Comparison of ENCODE assay signal across 1 cellular context in the genomic region with DNA sequence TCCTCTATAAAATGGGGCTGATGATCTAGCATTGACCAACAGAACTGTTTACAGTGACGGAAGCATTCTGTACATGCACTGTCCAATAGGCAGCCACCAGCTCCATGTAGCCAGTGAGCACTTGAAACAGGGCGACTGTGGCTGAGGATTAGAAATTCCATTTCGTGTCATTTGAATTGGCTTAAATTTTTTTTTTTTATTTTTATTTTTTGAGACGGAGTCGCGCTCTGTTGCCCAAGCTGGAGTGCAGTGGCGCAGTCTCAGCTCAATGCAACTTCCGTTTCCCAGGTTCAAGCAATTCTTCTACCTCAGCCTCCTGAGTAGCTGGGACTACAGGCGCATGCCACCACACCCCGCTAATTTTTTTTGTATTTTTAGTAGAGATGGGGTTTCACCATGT.
A peak's percentile ranks its signal among the peaks of the same experiment; 100 is the strongest.
TF ChIP-seq lines count a peak whose summit lies in the region.

No MANE protein-coding gene starts in this region.

TF ChIP-seq in K562, 482 proteins besides CTCF, POLR2A, EP300 and RAD21:
- TF ChIP-seq HDAC1 (IDR thresholded peaks at IDR 0.05) (no peak), RBM25 (IDR thresholded peaks at IDR 0.05; ENCODE audit: low read depth, low read length, severe bottlenecking) (peak; percentile 72), MTA3 (IDR thresholded peaks at IDR 0.05; ENCODE audit: borderline replicate concordance) (no peak), FOXP1 (CRISPR knock-in tag; IDR thresholded peaks at IDR 0.05) (no peak), TCF3 (CRISPR knock-in tag; IDR thresholded peaks at IDR 0.05) (no peak), BACH1 (tag; IDR thresholded peaks at IDR 0.05) (no peak), PHB (CRISPR knock-in tag; IDR thresholded peaks at IDR 0.05) (no peak), POLR2AphosphoS5 (IDR thresholded peaks at IDR 0.05; ENCODE audit: control insufficient read depth, insufficient read depth, low read depth, low read length) (no peak)
- TF ChIP-seq, protein P1, sequence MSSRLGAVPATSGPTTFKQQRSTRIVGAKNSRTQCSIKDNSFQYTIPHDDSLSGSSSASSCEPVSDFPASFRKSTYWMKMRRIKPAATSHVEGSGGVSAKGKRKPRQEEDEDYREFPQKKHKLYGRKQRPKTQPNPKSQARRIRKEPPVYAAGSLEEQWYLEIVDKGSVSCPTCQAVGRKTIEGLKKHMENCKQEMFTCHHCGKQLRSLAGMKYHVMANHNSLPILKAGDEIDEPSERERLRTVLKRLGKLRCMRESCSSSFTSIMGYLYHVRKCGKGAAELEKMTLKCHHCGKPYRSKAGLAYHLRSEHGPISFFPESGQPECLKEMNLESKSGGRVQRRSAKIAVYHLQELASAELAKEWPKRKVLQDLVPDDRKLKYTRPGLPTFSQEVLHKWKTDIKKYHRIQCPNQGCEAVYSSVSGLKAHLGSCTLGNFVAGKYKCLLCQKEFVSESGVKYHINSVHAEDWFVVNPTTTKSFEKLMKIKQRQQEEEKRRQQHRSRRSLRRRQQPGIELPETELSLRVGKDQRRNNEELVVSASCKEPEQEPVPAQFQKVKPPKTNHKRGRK (tag; IDR thresholded peaks at IDR 0.05) = no peak
- TF ChIP-seq, protein P2, sequence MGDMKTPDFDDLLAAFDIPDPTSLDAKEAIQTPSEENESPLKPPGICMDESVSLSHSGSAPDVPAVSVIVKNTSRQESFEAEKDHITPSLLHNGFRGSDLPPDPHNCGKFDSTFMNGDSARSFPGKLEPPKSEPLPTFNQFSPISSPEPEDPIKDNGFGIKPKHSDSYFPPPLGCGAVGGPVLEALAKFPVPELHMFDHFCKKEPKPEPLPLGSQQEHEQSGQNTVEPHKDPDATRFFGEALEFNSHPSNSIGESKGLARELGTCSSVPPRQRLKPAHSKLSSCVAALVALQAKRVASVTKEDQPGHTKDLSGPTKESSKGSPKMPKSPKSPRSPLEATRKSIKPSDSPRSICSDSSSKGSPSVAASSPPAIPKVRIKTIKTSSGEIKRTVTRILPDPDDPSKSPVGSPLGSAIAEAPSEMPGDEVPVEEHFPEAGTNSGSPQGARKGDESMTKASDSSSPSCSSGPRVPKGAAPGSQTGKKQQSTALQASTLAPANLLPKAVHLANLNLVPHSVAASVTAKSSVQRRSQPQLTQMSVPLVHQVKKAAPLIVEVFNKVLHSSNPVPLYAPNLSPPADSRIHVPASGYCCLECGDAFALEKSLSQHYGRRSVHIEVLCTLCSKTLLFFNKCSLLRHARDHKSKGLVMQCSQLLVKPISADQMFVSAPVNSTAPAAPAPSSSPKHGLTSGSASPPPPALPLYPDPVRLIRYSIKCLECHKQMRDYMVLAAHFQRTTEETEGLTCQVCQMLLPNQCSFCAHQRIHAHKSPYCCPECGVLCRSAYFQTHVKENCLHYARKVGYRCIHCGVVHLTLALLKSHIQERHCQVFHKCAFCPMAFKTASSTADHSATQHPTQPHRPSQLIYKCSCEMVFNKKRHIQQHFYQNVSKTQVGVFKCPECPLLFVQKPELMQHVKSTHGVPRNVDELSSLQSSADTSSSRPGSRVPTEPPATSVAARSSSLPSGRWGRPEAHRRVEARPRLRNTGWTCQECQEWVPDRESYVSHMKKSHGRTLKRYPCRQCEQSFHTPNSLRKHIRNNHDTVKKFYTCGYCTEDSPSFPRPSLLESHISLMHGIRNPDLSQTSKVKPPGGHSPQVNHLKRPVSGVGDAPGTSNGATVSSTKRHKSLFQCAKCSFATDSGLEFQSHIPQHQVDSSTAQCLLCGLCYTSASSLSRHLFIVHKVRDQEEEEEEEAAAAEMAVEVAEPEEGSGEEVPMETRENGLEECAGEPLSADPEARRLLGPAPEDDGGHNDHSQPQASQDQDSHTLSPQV (IDR thresholded peaks at IDR 0.05) = no peak
- TF ChIP-seq, protein P3, sequence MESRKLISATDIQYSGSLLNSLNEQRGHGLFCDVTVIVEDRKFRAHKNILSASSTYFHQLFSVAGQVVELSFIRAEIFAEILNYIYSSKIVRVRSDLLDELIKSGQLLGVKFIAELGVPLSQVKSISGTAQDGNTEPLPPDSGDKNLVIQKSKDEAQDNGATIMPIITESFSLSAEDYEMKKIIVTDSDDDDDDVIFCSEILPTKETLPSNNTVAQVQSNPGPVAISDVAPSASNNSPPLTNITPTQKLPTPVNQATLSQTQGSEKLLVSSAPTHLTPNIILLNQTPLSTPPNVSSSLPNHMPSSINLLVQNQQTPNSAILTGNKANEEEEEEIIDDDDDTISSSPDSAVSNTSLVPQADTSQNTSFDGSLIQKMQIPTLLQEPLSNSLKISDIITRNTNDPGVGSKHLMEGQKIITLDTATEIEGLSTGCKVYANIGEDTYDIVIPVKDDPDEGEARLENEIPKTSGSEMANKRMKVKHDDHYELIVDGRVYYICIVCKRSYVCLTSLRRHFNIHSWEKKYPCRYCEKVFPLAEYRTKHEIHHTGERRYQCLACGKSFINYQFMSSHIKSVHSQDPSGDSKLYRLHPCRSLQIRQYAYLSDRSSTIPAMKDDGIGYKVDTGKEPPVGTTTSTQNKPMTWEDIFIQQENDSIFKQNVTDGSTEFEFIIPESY (CRISPR knock-in tag; IDR thresholded peaks at IDR 0.05) = 0 out of 2 replicates have a peak, but pooled peaks have one; percentile 15
